22 cellular contexts compared by ENCODE assay signal in the genomic region with DNA sequence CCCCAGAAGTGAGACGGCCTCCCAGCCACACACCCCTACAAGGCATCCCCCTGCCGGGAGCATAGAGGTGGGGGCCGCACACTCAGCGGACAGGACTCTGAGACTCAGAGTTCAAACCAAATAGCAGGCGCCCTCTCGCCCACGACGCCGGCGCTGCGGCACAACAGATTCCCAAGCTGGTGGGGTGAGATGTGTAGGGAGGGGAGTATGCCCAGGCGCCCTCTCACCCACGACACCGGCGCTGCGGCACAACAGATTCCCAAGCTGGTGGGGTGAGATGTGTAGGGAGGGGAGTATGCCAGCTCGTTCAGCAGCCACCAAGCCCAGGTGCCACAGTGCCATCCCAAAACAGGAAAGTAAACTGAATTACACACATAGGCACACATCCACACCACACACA.
DNase-seq lines count a peak whose midpoint lies in the region; ATAC-seq and TF ChIP-seq lines count a peak whose summit lies in the region.
"Had no signal": no experiment of that assay in that cellular context is flagged by ENCODE, and none has a peak within 500 bp of the region (broad histone marks: within the 10 kb centered on the region; RNA-seq: fewer than 3 reads in every experiment).

No MANE protein-coding gene starts in this region.

- intact Hi-C loops in sigmoid colon (cut with DNase I): no loop called here

- no peak for TF ChIP-seq CTCF in sigmoid colon (IDR thresholded peaks at IDR 0.05)

- H2BK15ac ChIP-seq in neuronal stem cell (ENCODE audit: low read length): peak overlapping the region; percentile 14

- H2AK5ac ChIP-seq in neuronal stem cell (ENCODE audit: low read depth, low read length): no peak overlapping the region

- no peak overlapping the region for H2BK5ac ChIP-seq in neuronal stem cell (ENCODE audit: low read length)

- H3K4me1 ChIP-seq in BLaER1: peaks cover 100% of the 10 kb centered on the region
- peaks cover 0 to 13% of the 10 kb centered on the region in 2 donors for H3K4me1 ChIP-seq in neuronal stem cell (ENCODE audit: control insufficient read depth in 2 of 2, insufficient read depth in 1 of 2, low read depth in 1 of 2, low read length in 2 of 2)
- H3K4me1 ChIP-seq in sigmoid colon: no peaks in the 10 kb centered on the region
- H3K4me1 ChIP-seq: A549, BE2C, Caco-2 had no signal

- no CpG with 5 or more reads among the region's 17 CpGs for WGBS in neuronal stem cell (ENCODE audit: extremely low coverage in 2 of 2, insufficient read length in 2 of 2, insufficient replicate concordance in 1 of 2), 2 donors
- WGBS in sigmoid colon, 2 donors: 77 to 87% methylated on average over 17 of the region's 17 CpGs

- peak overlapping the region; percentile 92 for H3K27ac ChIP-seq in BLaER1
- H3K27ac ChIP-seq in neuronal stem cell (replicated peaks; ENCODE audit: low read length): no peak overlapping the region
- H3K27ac ChIP-seq in sigmoid colon: no peak overlapping the region
- H3K27ac ChIP-seq: A549, C4-2B, GM23248 had no signal

- no peak overlapping the region for H3K4ac ChIP-seq in neuronal stem cell (ENCODE audit: low read length)

- H4K20me1 ChIP-seq in BLaER1: no peaks in the 10 kb centered on the region

- H3K4me1 Mint-ChIP-seq in activated T-cell treated with anti-CD3 and anti-CD28 coated beads, Interleukin-2, amount 50 U/mL, for 4 hours (ENCODE audit: low read depth): no peaks in the 10 kb centered on the region
- H3K4me1 Mint-ChIP-seq: CD4-positive, CD25-positive, alpha-beta regulatory T cell had no signal

- no peak for TF ChIP-seq EP300 in sigmoid colon (IDR thresholded peaks at IDR 0.05)

- H3K4me3 Mint-ChIP-seq in activated T-cell treated with anti-CD3 and anti-CD28 coated beads, Interleukin-2, amount 50 U/mL, for 4 hours: no peak overlapping the region
- H3K4me3 Mint-ChIP-seq: CD4-positive, CD25-positive, alpha-beta regulatory T cell; CD8-positive, alpha-beta T cell; H9 had no signal

- no peak overlapping the region for H4K91ac ChIP-seq in neuronal stem cell (ENCODE audit: low read depth, low read length, poor library complexity)

- H3K27me3 Mint-ChIP-seq in activated T-cell treated with anti-CD3 and anti-CD28 coated beads, Interleukin-2, amount 50 U/mL, for 4 hours (ENCODE audit: low read depth): no peaks in the 10 kb centered on the region

- H3K9ac ChIP-seq in BLaER1 (peak overlapping the region; percentile 16; the same call in 1 of the 2 replicates), neuronal stem cell (ENCODE audit: low read depth, low read length, poor library complexity) (no peak overlapping the region)
- H3K9ac ChIP-seq: GM23248 had no signal

- no peak for TF ChIP-seq POLR2A in sigmoid colon (IDR thresholded peaks at IDR 0.05)

- H2BK12ac ChIP-seq in neuronal stem cell (ENCODE audit: low read length): no peak overlapping the region

- no peaks in the 10 kb centered on the region for H3K27me3 ChIP-seq in BLaER1
- no peaks in the 10 kb centered on the region for H3K27me3 ChIP-seq in neuronal stem cell (ENCODE audit: control insufficient read depth in 3 of 3, insufficient read depth in 3 of 3, low read depth in 1 of 3, low read length in 3 of 3)
- H3K27me3 ChIP-seq in sigmoid colon: peaks cover 0 to 69% (median 8%) of the 10 kb centered on the region in 3 donors
- H3K27me3 ChIP-seq: BE2C had no signal

- ATAC-seq in activated T-cell treated with anti-CD3 and anti-CD28 coated beads, Interleukin-2, amount 50 U/mL, for 4 hours: no peak
- ATAC-seq: A549; CD8-positive, alpha-beta T cell; HCT116 had no signal

- H3K4me2 ChIP-seq in BLaER1 (peak overlapping the region; percentile 97), neuronal stem cell (ENCODE audit: insufficient read depth, low read length, poor library complexity, severe bottlenecking) (no peak overlapping the region)
- H3K4me2 ChIP-seq: A549 had no signal

- H3K4me3 ChIP-seq in BLaER1: no peak overlapping the region; the same call in 1 of the 2 replicates
- no peak overlapping the region for H3K4me3 ChIP-seq in neuronal stem cell (ENCODE audit: low read length in 2 of 2)
- H3K4me3 ChIP-seq in sigmoid colon: no peak overlapping the region
- H3K4me3 ChIP-seq: A549, GM23248 had no signal

- no peak overlapping the region for H4K8ac ChIP-seq in neuronal stem cell (ENCODE audit: low read depth, low read length)

- H3K36me3 ChIP-seq in BLaER1 (peaks cover 12% of the 10 kb centered on the region; the same call in 1 of the 2 replicates), neuronal stem cell (replicated peaks in 1 of 2; ENCODE audit: control insufficient read depth in 2 of 2, insufficient read depth in 2 of 2, low read length in 2 of 2) (no peaks in the 10 kb centered on the region), sigmoid colon (no peaks in the 10 kb centered on the region)
- H3K36me3 ChIP-seq: BE2C had no signal

- H3K9me3 ChIP-seq in BLaER1 (no peaks in the 10 kb centered on the region), neuronal stem cell (replicated peaks in 1 of 2; ENCODE audit: control insufficient read depth in 2 of 2, insufficient read depth in 1 of 2, low read depth in 1 of 2, low read length in 2 of 2) (no peaks in the 10 kb centered on the region), sigmoid colon (no peaks in the 10 kb centered on the region)
- H3K9me3 ChIP-seq: A549, BE2C, Caco-2 had no signal

- no peaks in the 10 kb centered on the region for H3K9me3 Mint-ChIP-seq in activated T-cell treated with anti-CD3 and anti-CD28 coated beads, Interleukin-2, amount 50 U/mL, for 4 hours
- H3K9me3 Mint-ChIP-seq: CD8-positive, alpha-beta T cell; H9 had no signal

- DNase-seq in left kidney (ENCODE audit: low read depth, low spot score) (peak; percentile 46), neuronal stem cell (ENCODE audit: low spot score) (no peak), sigmoid colon (peak; percentile 55), activated gamma-delta T cell (lab: John Stamatoyannopoulos, UW) (no peak), T-helper 9 cell (no peak)
- DNase-seq in activated T-cell treated with anti-CD3 and anti-CD28 coated beads, Interleukin-2, amount 50 U/mL, for 4 hours: no peak
- DNase-seq in activated CD4-positive, alpha-beta T cell treated with anti-CD3 and anti-CD28 coated beads for 48 hours: no peak
- DNase-seq: 8988T; ACHN; AML-193; BE2C; Caco-2; CD4-positive, CD25-positive, alpha-beta regulatory T cell; CD8-positive, alpha-beta T cell; DMS153; DND-41; GM23248; H9 had no signal

- no peaks in the 10 kb centered on the region for H3K79me1 ChIP-seq in neuronal stem cell (ENCODE audit: low read depth, low read length)

- no peaks in the 10 kb centered on the region for H3K36me3 Mint-ChIP-seq in activated T-cell treated with anti-CD3 and anti-CD28 coated beads, Interleukin-2, amount 50 U/mL, for 4 hours (ENCODE audit: insufficient read depth)
- H3K36me3 Mint-ChIP-seq: CD4-positive, CD25-positive, alpha-beta regulatory T cell; CD8-positive, alpha-beta T cell had no signal

- H2BK120ac ChIP-seq in neuronal stem cell (ENCODE audit: low read depth, low read length): no peak overlapping the region

- peak overlapping the region; percentile 57 for H3K23ac ChIP-seq in neuronal stem cell (ENCODE audit: low read depth, low read length, poor library complexity)

- H3K18ac ChIP-seq in neuronal stem cell (ENCODE audit: low read length): peak overlapping the region; percentile 34

- no peak overlapping the region for H3K14ac ChIP-seq in neuronal stem cell (ENCODE audit: low read length)

- no peak overlapping the region for H2AFZ ChIP-seq in neuronal stem cell (ENCODE audit: low read length)
- H2AFZ ChIP-seq: GM23248 had no signal

Comparison
In these comparisons a context has a peak if more than half of its experiments do, and no peak if none do; other contexts are left out.
1. DNase-seq: peak in left kidney (single experiment) and sigmoid colon (single experiment); none in neuronal stem cell (single experiment), activated gamma-delta T cell (single experiment), activated T-cell treated with anti-CD3 and anti-CD28 coated beads, Interleukin-2, amount 50 U/mL, for 4 hours (single experiment), T-helper 9 cell (single experiment) and activated CD4-positive, alpha-beta T cell treated with anti-CD3 and anti-CD28 coated beads for 48 hours (single experiment).